ENCODE assay signal across 8 cellular contexts in the genomic region with DNA sequence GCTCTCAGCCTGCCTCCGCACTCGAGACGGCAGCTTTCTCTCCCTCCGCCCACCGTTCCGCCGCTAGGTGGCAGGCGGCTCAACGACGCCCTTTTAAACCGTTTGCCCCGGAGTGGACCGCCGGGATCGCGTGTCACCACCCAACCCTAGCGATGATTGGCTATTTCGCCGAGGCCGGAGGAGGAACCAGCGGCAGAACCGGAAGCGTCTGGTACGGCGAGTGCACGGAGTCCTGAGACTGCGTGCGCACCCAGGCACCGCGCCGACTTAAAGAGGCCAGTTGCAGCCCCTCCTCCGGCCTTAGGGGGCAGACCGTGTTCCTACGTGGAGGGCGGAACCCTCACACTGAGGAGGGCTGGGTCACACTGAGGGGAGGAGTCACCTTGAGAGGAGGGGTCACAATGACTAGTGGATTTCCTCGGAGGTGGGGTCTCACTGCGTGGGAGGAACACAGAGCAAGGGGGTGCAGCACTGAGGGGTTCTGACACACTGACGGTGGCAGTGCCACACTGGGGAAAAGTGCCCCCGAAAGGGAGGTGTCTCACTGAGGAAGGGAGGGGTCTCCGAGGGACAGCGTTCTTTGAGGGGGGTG. TPM values are rescaled to one million over a fixed set of nuclear protein-coding genes. Genes with fewer than 3 reads are reported as not detected.
A peak's percentile ranks its signal among the peaks of the same experiment; 100 is the strongest.
DNase-seq lines count a peak whose midpoint lies in the region; ATAC-seq and TF ChIP-seq lines count a peak whose summit lies in the region.

No MANE protein-coding gene starts in this region.

- H3K27ac Mint-ChIP-seq in CD4-positive, CD25-positive, alpha-beta regulatory T cell = peak overlapping the region; percentile 97 to 100 (median 98)

- peak overlapping the region; percentile 72 to 83 for H3K9ac ChIP-seq in liver (ENCODE audit: low read depth in 1 of 2, low read length in 2 of 2)

- no peaks in the 10 kb centered on the region for H3K9me3 Mint-ChIP-seq in CD4-positive, CD25-positive, alpha-beta regulatory T cell

- WGBS in liver = under 1% methylated on average over 41 of the region's 41 CpGs

- peak; percentile 88 to 91 for ATAC-seq in CD4-positive, CD25-positive, alpha-beta regulatory T cell (ENCODE audit: low read depth in 2 of 2)
- ATAC-seq in GM19395 (IDR thresholded peaks at IDR 0.05; ENCODE audit: unreplicated experiment) = peak; percentile 87
- ATAC-seq in HG03565 (IDR thresholded peaks at IDR 0.05; ENCODE audit: unreplicated experiment) = peak; percentile 81

- H3K27ac ChIP-seq in CD4-positive, CD25-positive, alpha-beta regulatory T cell (ENCODE audit: insufficient read depth, low read length, poor library complexity, severe bottlenecking) = peak overlapping the region; percentile 88
- H3K27ac ChIP-seq in liver (ENCODE audit: low read depth in 1 of 2, low read length in 2 of 2) = peak overlapping the region; percentile 91 to 94

- peaks cover 5% of the 10 kb centered on the region for H3K36me3 Mint-ChIP-seq in CD4-positive, CD25-positive, alpha-beta regulatory T cell

- peak overlapping the region; percentile 91 to 99 (median 96) for H3K4me3 Mint-ChIP-seq in CD4-positive, CD25-positive, alpha-beta regulatory T cell

- no peaks in the 10 kb centered on the region for H3K27me3 ChIP-seq in CD4-positive, CD25-positive, alpha-beta regulatory T cell (ENCODE audit: control insufficient read depth, insufficient read depth, low read length)
- no peaks in the 10 kb centered on the region for H3K27me3 ChIP-seq in liver (ENCODE audit: control insufficient read depth in 4 of 4, insufficient read depth in 4 of 4, low read length in 3 of 4)

- H3K4me1 ChIP-seq in CD4-positive, CD25-positive, alpha-beta regulatory T cell (ENCODE audit: control insufficient read depth, insufficient read depth, low read length, poor library complexity, severe bottlenecking) = peaks cover 27% of the 10 kb centered on the region
- H3K4me1 ChIP-seq in liver (ENCODE audit: control insufficient read depth in 4 of 4, insufficient read depth in 4 of 4, low read length in 3 of 4) = peaks cover 7 to 38% (median 24%) of the 10 kb centered on the region in 4 donors

- TF ChIP-seq RAD21 in liver (IDR thresholded peaks at IDR 0.05) = peak; percentile 79 to 85

- H3K4me1 Mint-ChIP-seq in CD4-positive, CD25-positive, alpha-beta regulatory T cell = peaks cover 5 to 43% (median 22%) of the 10 kb centered on the region in 4 donors

- TF ChIP-seq CTCF in liver (IDR thresholded peaks at IDR 0.05; ENCODE audit: low read depth, low read length, missing input control) = peak; percentile 74

- peaks cover 6% of the 10 kb centered on the region for H3K27me3 Mint-ChIP-seq in CD4-positive, CD25-positive, alpha-beta regulatory T cell

- H3K36me3 ChIP-seq in CD4-positive, CD25-positive, alpha-beta regulatory T cell (ENCODE audit: control insufficient read depth, insufficient read depth, low read length) = peaks cover 19% of the 10 kb centered on the region
- peaks cover 3 to 8% (median 5%) of the 10 kb centered on the region in 4 donors for H3K36me3 ChIP-seq in liver (ENCODE audit: control insufficient read depth in 4 of 4, insufficient read depth in 3 of 4, low read depth in 1 of 4, low read length in 3 of 4)

- H3K9me3 ChIP-seq in CD4-positive, CD25-positive, alpha-beta regulatory T cell (ENCODE audit: control insufficient read depth in 2 of 2, low read length in 2 of 2) = no peaks in the 10 kb centered on the region
- H3K9me3 ChIP-seq in liver (ENCODE audit: control insufficient read depth in 4 of 4, low read length in 3 of 4) = no peaks in the 10 kb centered on the region

- peak; percentile 99 to 100 (median 99) for DNase-seq in CD4-positive, CD25-positive, alpha-beta regulatory T cell
- peak; percentile 98 for DNase-seq in NCI-H748 treated with DMSO at 0.1 percent for 48 hours (lab: John Stamatoyannopoulos, UW)
- peak; percentile 99 for DNase-seq in activated CD4-positive, alpha-beta T cell treated with anti-CD3 and anti-CD28 coated beads, Interleukin-2, amount 50 U/mL, for 48 hours
- peak; percentile 98 to 100 for DNase-seq in dermis microvascular lymphatic vessel endothelial cell (ENCODE audit: low read depth in 2 of 2)
- DNase-seq in stimulated activated CD4-positive, alpha-beta T cell treated with anti-CD3 and anti-CD28 coated beads, Interleukin-4, amount 100 ng/mL, for 24 hours = peak; percentile 100

- peak overlapping the region; percentile 83 for H3K4me3 ChIP-seq in CD4-positive, CD25-positive, alpha-beta regulatory T cell (ENCODE audit: low read depth, low read length)
- H3K4me3 ChIP-seq in liver (ENCODE audit: low read depth in 1 of 3, low read length in 3 of 3) = peak overlapping the region; percentile 84 to 94 (median 88)

TF ChIP-seq in liver, 16 proteins besides CTCF, POLR2A, EP300 and RAD21 (continues in another document):
- TF ChIP-seq FOXA1 (IDR thresholded peaks at IDR 0.05) (peak; percentile 25), SP1 (IDR thresholded peaks at IDR 0.05) (peak; percentile 86), NR2F2 (IDR thresholded peaks at IDR 0.05) (peak; percentile 71), RXRA (IDR thresholded peaks at IDR 0.05) (peak; percentile 71 to 79), YY1 (IDR thresholded peaks at IDR 0.05) (peak; percentile 84), JUND (IDR thresholded peaks at IDR 0.05) (peak; percentile 46 to 60)
- TF ChIP-seq, protein P1, sequence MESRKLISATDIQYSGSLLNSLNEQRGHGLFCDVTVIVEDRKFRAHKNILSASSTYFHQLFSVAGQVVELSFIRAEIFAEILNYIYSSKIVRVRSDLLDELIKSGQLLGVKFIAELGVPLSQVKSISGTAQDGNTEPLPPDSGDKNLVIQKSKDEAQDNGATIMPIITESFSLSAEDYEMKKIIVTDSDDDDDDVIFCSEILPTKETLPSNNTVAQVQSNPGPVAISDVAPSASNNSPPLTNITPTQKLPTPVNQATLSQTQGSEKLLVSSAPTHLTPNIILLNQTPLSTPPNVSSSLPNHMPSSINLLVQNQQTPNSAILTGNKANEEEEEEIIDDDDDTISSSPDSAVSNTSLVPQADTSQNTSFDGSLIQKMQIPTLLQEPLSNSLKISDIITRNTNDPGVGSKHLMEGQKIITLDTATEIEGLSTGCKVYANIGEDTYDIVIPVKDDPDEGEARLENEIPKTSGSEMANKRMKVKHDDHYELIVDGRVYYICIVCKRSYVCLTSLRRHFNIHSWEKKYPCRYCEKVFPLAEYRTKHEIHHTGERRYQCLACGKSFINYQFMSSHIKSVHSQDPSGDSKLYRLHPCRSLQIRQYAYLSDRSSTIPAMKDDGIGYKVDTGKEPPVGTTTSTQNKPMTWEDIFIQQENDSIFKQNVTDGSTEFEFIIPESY (IDR thresholded peaks at IDR 0.05) = peak; percentile 63
- TF ChIP-seq, protein P2, sequence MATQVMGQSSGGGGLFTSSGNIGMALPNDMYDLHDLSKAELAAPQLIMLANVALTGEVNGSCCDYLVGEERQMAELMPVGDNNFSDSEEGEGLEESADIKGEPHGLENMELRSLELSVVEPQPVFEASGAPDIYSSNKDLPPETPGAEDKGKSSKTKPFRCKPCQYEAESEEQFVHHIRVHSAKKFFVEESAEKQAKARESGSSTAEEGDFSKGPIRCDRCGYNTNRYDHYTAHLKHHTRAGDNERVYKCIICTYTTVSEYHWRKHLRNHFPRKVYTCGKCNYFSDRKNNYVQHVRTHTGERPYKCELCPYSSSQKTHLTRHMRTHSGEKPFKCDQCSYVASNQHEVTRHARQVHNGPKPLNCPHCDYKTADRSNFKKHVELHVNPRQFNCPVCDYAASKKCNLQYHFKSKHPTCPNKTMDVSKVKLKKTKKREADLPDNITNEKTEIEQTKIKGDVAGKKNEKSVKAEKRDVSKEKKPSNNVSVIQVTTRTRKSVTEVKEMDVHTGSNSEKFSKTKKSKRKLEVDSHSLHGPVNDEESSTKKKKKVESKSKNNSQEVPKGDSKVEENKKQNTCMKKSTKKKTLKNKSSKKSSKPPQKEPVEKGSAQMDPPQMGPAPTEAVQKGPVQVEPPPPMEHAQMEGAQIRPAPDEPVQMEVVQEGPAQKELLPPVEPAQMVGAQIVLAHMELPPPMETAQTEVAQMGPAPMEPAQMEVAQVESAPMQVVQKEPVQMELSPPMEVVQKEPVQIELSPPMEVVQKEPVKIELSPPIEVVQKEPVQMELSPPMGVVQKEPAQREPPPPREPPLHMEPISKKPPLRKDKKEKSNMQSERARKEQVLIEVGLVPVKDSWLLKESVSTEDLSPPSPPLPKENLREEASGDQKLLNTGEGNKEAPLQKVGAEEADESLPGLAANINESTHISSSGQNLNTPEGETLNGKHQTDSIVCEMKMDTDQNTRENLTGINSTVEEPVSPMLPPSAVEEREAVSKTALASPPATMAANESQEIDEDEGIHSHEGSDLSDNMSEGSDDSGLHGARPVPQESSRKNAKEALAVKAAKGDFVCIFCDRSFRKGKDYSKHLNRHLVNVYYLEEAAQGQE (IDR thresholded peaks at IDR 0.05) = peak; percentile 79
- TF ChIP-seq, protein P3, sequence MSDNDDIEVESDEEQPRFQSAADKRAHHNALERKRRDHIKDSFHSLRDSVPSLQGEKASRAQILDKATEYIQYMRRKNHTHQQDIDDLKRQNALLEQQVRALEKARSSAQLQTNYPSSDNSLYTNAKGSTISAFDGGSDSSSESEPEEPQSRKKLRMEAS (IDR thresholded peaks at IDR 0.05) = peak; percentile 92

RNA-seq across cellular contexts. Expression of a gene that starts 1.0 kb away (rescaled TPM):
- 24.5 TPM for total RNA-seq in CD4-positive, CD25-positive, alpha-beta regulatory T cell
- polyA plus RNA-seq in CD4-positive, CD25-positive, alpha-beta regulatory T cell = 1 to 10 TPM; 3.9 to 5.7 (median 4.5) TPM
- total RNA-seq in dermis microvascular lymphatic vessel endothelial cell (3.1 and 5.8 TPM in 2 replicates), liver (1 to 10 TPM; 3.9 to 9.8 TPM)
- 10 to 100 TPM in 1 of 2 donors, 1 to 10 TPM in 1; 3.7 to 12.5 TPM for polyA plus RNA-seq in liver

RNA-seq across cellular contexts. Expression of a gene that starts 14.1 kb away (rescaled TPM):
- total RNA-seq in CD4-positive, CD25-positive, alpha-beta regulatory T cell = 7.9 TPM
- 1 to 10 TPM; 1.0 to 4.0 (median 1.9) TPM for polyA plus RNA-seq in CD4-positive, CD25-positive, alpha-beta regulatory T cell
- 0.13 TPM in 1 of 2 replicates, not detected in the other for total RNA-seq in dermis microvascular lymphatic vessel endothelial cell
- 1 to 10 TPM; 4.7 to 5.7 TPM for total RNA-seq in liver
- 1 to 10 TPM; 2.0 to 2.2 TPM for polyA plus RNA-seq in liver

RNA-seq across cellular contexts. Expression of a gene that starts 46.6 kb away (rescaled TPM):
- 76.9 TPM for total RNA-seq in CD4-positive, CD25-positive, alpha-beta regulatory T cell
- 100 to 1,000 TPM; 239 to 346 (median 308) TPM for polyA plus RNA-seq in CD4-positive, CD25-positive, alpha-beta regulatory T cell
- total RNA-seq in dermis microvascular lymphatic vessel endothelial cell (not detected in 2 replicates), liver (1 to 10 TPM in 1 of 2 donors, under 1 TPM in 1; 0.25 to 1.1 TPM)
- polyA plus RNA-seq in liver = under 1 TPM; 0.17 to 0.44 TPM

RNA-seq across cellular contexts. Expression of a gene that starts 53.7 kb away (rescaled TPM):
- total RNA-seq in CD4-positive, CD25-positive, alpha-beta regulatory T cell = 6,542 TPM
- not detected for polyA plus RNA-seq in CD4-positive, CD25-positive, alpha-beta regulatory T cell
- total RNA-seq in dermis microvascular lymphatic vessel endothelial cell = 194,626 and 272,621 TPM in 2 replicates
- total RNA-seq in liver = over 10,000 TPM in 1 of 2 donors, 1,000 to 10,000 TPM in 1; 5,304 to 67,037 TPM
- polyA plus RNA-seq in liver = 10 to 100 TPM in 1 of 2 donors, 1 to 10 TPM in 1; 5.3 to 50.9 TPM

RNA-seq across cellular contexts. Expression of a gene that starts 54.0 kb away (rescaled TPM):
- 31.2 TPM for total RNA-seq in CD4-positive, CD25-positive, alpha-beta regulatory T cell
- 10 to 100 TPM; 65.8 to 83.2 (median 71.7) TPM for polyA plus RNA-seq in CD4-positive, CD25-positive, alpha-beta regulatory T cell
- 7.7 and 10.9 TPM in 2 replicates for total RNA-seq in dermis microvascular lymphatic vessel endothelial cell
- 1 to 10 TPM; 5.4 to 6.7 TPM for total RNA-seq in liver
- 10 to 100 TPM; 14.2 to 20.2 TPM for polyA plus RNA-seq in liver

Comparison
In these comparisons a context has a peak if more than half of its experiments do, and no peak if none do; other contexts are left out.
1. Peak in every context shown above with its lines: DNase-seq, ATAC-seq, H3K4me3 ChIP-seq and H3K27ac ChIP-seq.
2. RNA of a gene that starts 46.6 kb away (total RNA-seq): 76.9 TPM in CD4-positive, CD25-positive, alpha-beta regulatory T cell (single experiment); 0.25 to 1.1 TPM in liver and not detected in dermis microvascular lymphatic vessel endothelial cell; every median in the first group is over 10 times any median in the second.